25 cellular contexts compared by ENCODE assay signal in genomic region chr11:24093410-24093809, GRCh38.
A peak's percentile ranks its signal among the peaks of the same experiment; 100 is the strongest.
DNase-seq lines count a peak whose midpoint lies in the region; ATAC-seq, FAIRE-seq and TF ChIP-seq lines count a peak whose summit lies in the region.
"Had no signal": no experiment of that assay in that cellular context is flagged by ENCODE, and none has a peak within 500 bp of the region (broad histone marks: within the 10 kb centered on the region; RNA-seq: fewer than 3 reads in every experiment).

No MANE protein-coding gene starts in this region.

- dilution Hi-C loops in endothelial cell of umbilical vein (cut with MboI; ENCODE audit: extremely low pct_ligation_motif_present, low sequenced_read_pairs): no loop called here

- BruUV-seq in endothelial cell of umbilical vein (replicated peaks; lab: Mats Ljungman, UMichigan): no TSS peak

- no peaks in the 10 kb centered on the region for H3K27me3 ChIP-seq in endothelial cell of umbilical vein (ENCODE audit: control insufficient read depth in 2 of 2, insufficient read depth in 2 of 2, low read length in 2 of 2)
- H3K27me3 ChIP-seq in smooth muscle cell (ENCODE audit: low read depth): no peaks in the 10 kb centered on the region

- POLR2A ChIA-PET in endothelial cell of umbilical vein (lab: Charles Lee): no interaction called here

- H3K36me3 ChIP-seq in endothelial cell of umbilical vein (ENCODE audit: control insufficient read depth in 2 of 2, extremely low read depth in 1 of 2, insufficient read depth in 2 of 2, low read length in 2 of 2) (no peaks in the 10 kb centered on the region), smooth muscle cell (ENCODE audit: low read depth) (no peaks in the 10 kb centered on the region)

- no peaks in the 10 kb centered on the region for H3K79me2 ChIP-seq in endothelial cell of umbilical vein (ENCODE audit: control insufficient read depth, insufficient read depth, low read length)
- H3K79me2 ChIP-seq in smooth muscle cell (ENCODE audit: low read depth): no peaks in the 10 kb centered on the region
- H3K79me2 ChIP-seq: parathyroid adenoma had no signal

- CTCF ChIA-PET in endothelial cell of umbilical vein (lab: Charles Lee): interaction anchor here (1.2 kb wide), 1 partner anchor 19 kb away, joined by 3 read pairs; no protein-coding TSS in a partner anchor

- H3K9me3 ChIP-seq in endothelial cell of umbilical vein (replicated peaks; ENCODE audit: control insufficient read depth, insufficient read depth, low read length) (no peaks in the 10 kb centered on the region), smooth muscle cell (replicated peaks; ENCODE audit: low read depth) (peaks cover 4% of the 10 kb centered on the region)
- H3K9me3 ChIP-seq: mucosa of descending colon had no signal

- H3K9me1 ChIP-seq in endothelial cell of umbilical vein (replicated peaks; ENCODE audit: control insufficient read depth, extremely low read depth, insufficient read depth, low read length): no peaks in the 10 kb centered on the region

- H3K9ac ChIP-seq in endothelial cell of umbilical vein (replicated peaks; ENCODE audit: extremely low read depth, insufficient read depth, low read length) (no peak overlapping the region), smooth muscle cell (ENCODE audit: low read depth) (no peak overlapping the region)
- H3K9ac ChIP-seq: parathyroid adenoma had no signal

- H3K4me1 ChIP-seq in endothelial cell of umbilical vein (ENCODE audit: control insufficient read depth, extremely low read depth, insufficient read depth, low read length): no peaks in the 10 kb centered on the region
- H3K4me1 ChIP-seq in smooth muscle cell (ENCODE audit: low read depth): no peaks in the 10 kb centered on the region
- H3K4me1 ChIP-seq: parathyroid adenoma had no signal

- H3K4me3 ChIP-seq in endothelial cell of umbilical vein (replicated peaks in 1 of 3; ENCODE audit: insufficient read depth in 1 of 3, low read depth in 1 of 3, low read length in 3 of 3) (no peak overlapping the region), smooth muscle cell (no peak overlapping the region)
- H3K4me3 ChIP-seq: mucosa of descending colon, SK-N-MC had no signal

- no peak for FAIRE-seq in endothelial cell of umbilical vein (lab: Jason Lieb, UNC)
- FAIRE-seq: keratinocyte had no signal

- H4K20me1 ChIP-seq in endothelial cell of umbilical vein (replicated peaks; ENCODE audit: control insufficient read depth, extremely low read depth, insufficient read depth, low read length): no peaks in the 10 kb centered on the region
- no peaks in the 10 kb centered on the region for H4K20me1 ChIP-seq in smooth muscle cell (ENCODE audit: low read depth)

- no peaks in the 10 kb centered on the region for H3F3A ChIP-seq in smooth muscle cell (ENCODE audit: low read depth)

- no peak for ATAC-seq in GM18520 (IDR thresholded peaks at IDR 0.05; ENCODE audit: unreplicated experiment)
- ATAC-seq: activated T-cell treated with anti-CD3 and anti-CD28 coated beads, Interleukin-2, amount 50 U/mL, for 72 hours; mucosa of descending colon had no signal

- H3K27ac ChIP-seq in endothelial cell of umbilical vein (ENCODE audit: insufficient read depth, low read depth, low read length) (no peak overlapping the region), smooth muscle cell (ENCODE audit: low read depth) (no peak overlapping the region)
- H3K27ac ChIP-seq: HL-60, parathyroid adenoma, RWPE1, SK-N-MC had no signal

- H3K4me2 ChIP-seq in endothelial cell of umbilical vein (ENCODE audit: insufficient read depth, low read length) (no peak overlapping the region), smooth muscle cell (no peak overlapping the region)

- 68% methylated on average over 2 of the region's 2 CpGs for WGBS in smooth muscle cell (ENCODE audit: low lambda C conversion rate)

- H2AFZ ChIP-seq in endothelial cell of umbilical vein (ENCODE audit: low read depth, low read length): peak overlapping the region; percentile 20
- H2AFZ ChIP-seq in smooth muscle cell (ENCODE audit: low read depth): peak overlapping the region; percentile 21
- H2AFZ ChIP-seq: parathyroid adenoma had no signal

- DNase-seq in NCI-H345 (lab: John Stamatoyannopoulos, UW): peak; percentile 27
- DNase-seq in NCI-H345 treated with DMSO at 0.1 percent for 48 hours (lab: John Stamatoyannopoulos, UW; ENCODE audit: unreplicated experiment): no peak
- peak; percentile 62 for DNase-seq in NCI-H2227 treated with DMSO at 0.1 percent for 48 hours (lab: John Stamatoyannopoulos, UW)
- DNase-seq in endothelial cell of umbilical vein (ENCODE audit: low read depth, low spot score): no peak
- no peak for DNase-seq in smooth muscle cell (lab: John Stamatoyannopoulos, UW; ENCODE audit: unreplicated experiment)
- no peak for DNase-seq in activated CD4-positive, CD25-positive, alpha-beta regulatory T cell (lab: John Stamatoyannopoulos, UW)
- no peak for DNase-seq in putamen (ENCODE audit: low spot score)
- DNase-seq: activated CD4-positive, alpha-beta T cell treated with anti-CD3 and anti-CD28 coated beads, Interleukin-2, amount 10 ng/mL, durations not matched to agents 24 days and 14 days; activated naive CD4-positive, alpha-beta T cell treated with anti-CD3 and anti-CD28 coated beads for 36 hours; activated T-cell treated with anti-CD3 and anti-CD28 coated beads, Interleukin-2, amount 50 U/mL, for 72 hours; amniotic stem cell; CD8-positive, alpha-beta memory T cell; cortex of kidney; DMS79; H9; Kasumi-1; mucosa of descending colon; NCI-H510A treated with DMSO at 0.1 percent for 48 hours; stimulated activated CD8-positive, alpha-beta memory T cell treated with anti-CD3 and anti-CD28 coated beads, Interleukin-4, amount 100 ng/mL, for 48 hours had no signal

- TF ChIP-seq CTCF in endothelial cell of umbilical vein (IDR thresholded peaks at IDR 0.05; ENCODE audit: extremely low read depth in 1 of 2, insufficient read depth in 1 of 2, low read depth in 1 of 2, low read length in 2 of 2): no peak
- no peak for TF ChIP-seq CTCF in smooth muscle cell (IDR thresholded peaks at IDR 0.05; ENCODE audit: borderline replicate concordance, insufficient read depth, poor library complexity, severe bottlenecking)

- no peak for TF ChIP-seq POLR2A in endothelial cell of umbilical vein (IDR thresholded peaks at IDR 0.05; ENCODE audit: low read depth, low read length)

- intact Hi-C loops in endothelial cell of umbilical vein (cut with micrococcal nuclease): no loop called here

TF ChIP-seq in endothelial cell of umbilical vein, 7 proteins besides CTCF, POLR2A, EP300 and RAD21:
- TF ChIP-seq EZH2 (IDR thresholded peaks at IDR 0.05; ENCODE audit: borderline replicate concordance, low read depth, low read length, severe bottlenecking) (no peak), MAX (IDR thresholded peaks at IDR 0.05; ENCODE audit: insufficient read depth, insufficient read length) (no peak), GATA2 (IDR thresholded peaks at IDR 0.05; ENCODE audit: insufficient read depth, insufficient read length, low read depth, low read length) (no peak), POLR2AphosphoS5 (IDR thresholded peaks at IDR 0.05; ENCODE audit: insufficient read depth, low read depth, low read length) (no peak), FOS (IDR thresholded peaks at IDR 0.05; ENCODE audit: borderline replicate concordance, insufficient read depth, low read length) (no peak), MYC (IDR thresholded peaks at IDR 0.05; ENCODE audit: low read depth, low read length) (no peak), JUN (IDR thresholded peaks at IDR 0.05; ENCODE audit: borderline replicate concordance, insufficient read depth, insufficient read length, low read depth) (no peak)

Comparison
In these comparisons a context has a peak if more than half of its experiments do, and no peak if none do; other contexts are left out.
1. DNase-seq: peak in NCI-H345 (single experiment) and NCI-H2227 treated with DMSO at 0.1 percent for 48 hours (single experiment); none in NCI-H345 treated with DMSO at 0.1 percent for 48 hours (single experiment), endothelial cell of umbilical vein (single experiment), smooth muscle cell (single experiment), activated CD4-positive, CD25-positive, alpha-beta regulatory T cell (0 of 4) and putamen (single experiment).